8 cellular contexts compared by ENCODE assay signal in genomic region chr16:23835390-23836077, GRCh38. TPM values are rescaled to one million over a fixed set of nuclear protein-coding genes. Genes with fewer than 3 reads are reported as not detected.
A peak's percentile ranks its signal among the peaks of the same experiment; 100 is the strongest.
DNase-seq lines count a peak whose midpoint lies in the region; ATAC-seq and TF ChIP-seq lines count a peak whose summit lies in the region.

TSS of gene PRKCB (plus strand) at chr16:23835983.

- no peak within 1 kb of the TSS for H3K9ac ChIP-seq in GM23248

- peak; percentile 95 for DNase-seq in GM10248 (ENCODE audit: extremely low spot score)
- peak; percentile 62 for DNase-seq in GM23248
- DNase-seq in NB4 (ENCODE audit: low read depth) = peak; percentile 94
- peak; percentile 89 for DNase-seq in activated CD4-positive, alpha-beta T cell treated with anti-CD3 and anti-CD28 coated beads, Interleukin-2, amount 50 U/mL, for 1 hour
- DNase-seq in dorsolateral prefrontal cortex = peak; percentile 80 to 96 (median 91)
- DNase-seq in lung (ENCODE audit: low spot score) = peak; percentile 74
- peak; percentile 83 to 88 (median 87) for DNase-seq in stimulated activated CD4-positive, alpha-beta T cell treated with anti-CD3 and anti-CD28 coated beads, TNF-alpha, amount 100 ng/mL, for 4 hours (ENCODE audit: low read depth in 3 of 3)
- DNase-seq in LoVo (ENCODE audit: low spot score) = no peak

- H3K9me2 ChIP-seq in GM23248 (ENCODE audit: insufficient read depth) = no peaks in the 10 kb centered on the region

- H3K27me3 ChIP-seq in GM23248 (replicated peaks; ENCODE audit: insufficient read depth) = peaks cover 33% of the 10 kb centered on the region
- peaks cover 0 to 4% (median 0%) of the 10 kb centered on the region in 45 donors for H3K27me3 ChIP-seq in dorsolateral prefrontal cortex
- peaks cover 5% of the 10 kb centered on the region for H3K27me3 ChIP-seq in lung (ENCODE audit: control insufficient read depth, insufficient read depth)

- H3K4me1 ChIP-seq in GM23248 (ENCODE audit: insufficient read depth) (no peaks in the 10 kb centered on the region), lung (ENCODE audit: control insufficient read depth in 2 of 2, insufficient read depth in 2 of 2, low read length in 2 of 2) (peaks cover 0 to 7% of the 10 kb centered on the region in 2 donors)

- in situ Hi-C loops in GM23248 (cut with MboI) = no loop called here

- H3K4me3 ChIP-seq in GM23248 = no peak within 1 kb of the TSS
- peak within 1 kb of the TSS; percentile 71 for H3K4me3 ChIP-seq in NB4 (ENCODE audit: low read depth, low read length)
- H3K4me3 ChIP-seq in dorsolateral prefrontal cortex = peak within 1 kb of the TSS; percentile 53 to 87 (median 76)
- H3K4me3 ChIP-seq in lung = peak within 1 kb of the TSS; percentile 47

- H3K4me2 ChIP-seq in GM23248 (ENCODE audit: unreplicated experiment) = no peak within 1 kb of the TSS

- peak; percentile 92 for ATAC-seq in lung (ENCODE audit: insufficient read depth, low FRiP score)

- intact Hi-C loops in dorsolateral prefrontal cortex (cut with DNase I) = loop anchor here in 1 of 2 donors (5.0 kb wide), 1 partner anchor 117 kb away; no protein-coding TSS in a partner anchor

- 5 to 6% methylated on average over 30 to 46 of the region's 63 CpGs for WGBS in GM23248 (ENCODE audit: low coverage in 1 of 2, low lambda C conversion rate in 2 of 2, missing lambda C conversion rate in 2 of 2), 2 experiments
- WGBS in lung, 2 donors = 1 to 2% methylated on average over 50 to 62 of the region's 63 CpGs

- no peak within 1 kb of the TSS for H3K27ac ChIP-seq in GM23248
- peak within 1 kb of the TSS in 54 of 59 donors; percentile 5 to 89 (median 74) for H3K27ac ChIP-seq in dorsolateral prefrontal cortex
- no peak within 1 kb of the TSS for H3K27ac ChIP-seq in lung (ENCODE audit: low read depth in 1 of 2, low read length in 1 of 2)

- POLR2A ChIA-PET in GM10248 (lab: Yijun Ruan, JAX) = interaction anchor here (0.7 kb wide), 1 partner anchor 30 kb away, joined by 8 read pairs; no protein-coding TSS in a partner anchor

- CTCF ChIA-PET in GM10248 (lab: Yijun Ruan, JAX) = interaction anchor here (3.4 kb wide), 1 partner anchor 32 kb away, joined by 22 read pairs; no protein-coding TSS in a partner anchor

- TF ChIP-seq CTCF in GM10248 (IDR thresholded peaks at IDR 0.05; ENCODE audit: control extremely low read depth, extremely low read depth, low read depth, missing control alignments) (no peak), NB4 (IDR thresholded peaks at IDR 0.05; ENCODE audit: low read depth, low read length) (no peak), dorsolateral prefrontal cortex (IDR thresholded peaks at IDR 0.05 in 54 of 56, conservative IDR thresholded peaks at IDR 0.05 in 2 of 56; ENCODE audit: low read depth in 1 of 56, partially characterized antibody in 56 of 56) (peak in 8 of 56 donors; percentile 3 to 41 (median 12)), lung (IDR thresholded peaks at IDR 0.05; ENCODE audit: control extremely low read depth, extremely low read depth) (no peak)

- H3F3A ChIP-seq in GM23248 (ENCODE audit: insufficient read depth) = no peaks in the 10 kb centered on the region

- H3K9me3 ChIP-seq in GM23248 (ENCODE audit: low read depth) (no peaks in the 10 kb centered on the region), lung (ENCODE audit: control insufficient read depth in 2 of 2, insufficient read depth in 1 of 2, low read length in 1 of 2) (peaks cover 0 to 3% of the 10 kb centered on the region in 2 donors)

- no peaks in the 10 kb centered on the region for H3K79me2 ChIP-seq in GM23248 (ENCODE audit: insufficient read depth)

- H3K36me3 ChIP-seq in GM23248 (ENCODE audit: low read depth) = no peaks in the 10 kb centered on the region
- H3K36me3 ChIP-seq in lung (ENCODE audit: control insufficient read depth in 2 of 2, insufficient read depth in 2 of 2, low read length in 2 of 2) = no peaks in the 10 kb centered on the region

- H2AFZ ChIP-seq in GM23248 = no peak within 1 kb of the TSS

- no peaks in the 10 kb centered on the region for H4K20me1 ChIP-seq in GM23248 (ENCODE audit: insufficient read depth)

- peak; percentile 40 for TF ChIP-seq POLR2A in NB4 (IDR thresholded peaks at IDR 0.05; ENCODE audit: extremely low read depth, insufficient read length)

RNA-seq across cellular contexts. Expression of gene PRKCB, which starts in this region (rescaled TPM):
- not detected in 2 replicates for total RNA-seq in GM23248 (2014; rRNA removed; shearing (Covaris generic))
- not detected in 2 replicates for polyA plus RNA-seq in GM23248 (2016; fragmentation: Nextera tagmentation; extraction: Ambion mirVana)
- 100 to 1,000 TPM; 111 to 409 (median 291) TPM for total RNA-seq in dorsolateral prefrontal cortex
- total RNA-seq in lung = 10 to 100 TPM; 24.3 to 46.4 TPM
- 10 to 100 TPM in 1 of 2 donors, 1 to 10 TPM in 1; 2.5 to 19.2 TPM for polyA plus RNA-seq in lung

Comparison
In these comparisons a context has a peak if more than half of its experiments do, and no peak if none do; other contexts are left out.
1. RNA of gene PRKCB (total RNA-seq): 111 to 409 TPM in dorsolateral prefrontal cortex and 24.3 to 46.4 TPM in lung; not detected in GM23248; every median in the first group is over 10 times any median in the second.
2. Peak in DNase-seq in GM23248; RNA of the gene not detected or under 1 TPM.
3. H3K27ac ChIP-seq: peak in dorsolateral prefrontal cortex (54 of 59); none in GM23248 (single experiment) and lung (0 of 2).